In genomic region chr11:117818036-117818858, GRCh38 we compare ENCODE assay signal across 9 cellular contexts.
DNase-seq lines count a peak whose midpoint lies in the region; ATAC-seq and TF ChIP-seq lines count a peak whose summit lies in the region.
"Had no signal": no experiment of that assay in that cellular context is flagged by ENCODE, and none has a peak within 500 bp of the region (broad histone marks: within the 10 kb centered on the region; RNA-seq: fewer than 3 reads in every experiment).

No MANE protein-coding gene starts in this region.

- peak overlapping the region; percentile 3 for H3K27ac ChIP-seq in muscle layer of colon (ENCODE audit: low read depth, low read length)

- no peak overlapping the region for H3K4me3 ChIP-seq in muscle layer of colon (ENCODE audit: low read depth in 1 of 2, low read length in 2 of 2)
- H3K4me3 ChIP-seq: upper lobe of left lung had no signal

- DNase-seq in activated naive CD4-positive, alpha-beta T cell treated with anti-CD3 and anti-CD28 coated beads, Interleukin-2, amount 50 U/mL, for 16 hours, result peak; percentile 34
- no peak for DNase-seq in C1 segment of cervical spinal cord (lab: John Stamatoyannopoulos, UW)

- no peaks in the 10 kb centered on the region for H3K36me3 ChIP-seq in muscle layer of colon (ENCODE audit: insufficient read depth, low read length)
- H3K36me3 ChIP-seq: upper lobe of left lung had no signal

- no peak overlapping the region for H3K9ac ChIP-seq in muscle layer of colon (ENCODE audit: low read length)

- no peak for TF ChIP-seq POLR2A in GM18505 (IDR thresholded peaks at IDR 0.05; ENCODE audit: borderline replicate concordance, extremely low read depth, insufficient read depth, insufficient read length)

- H3K9me3 ChIP-seq in muscle layer of colon (ENCODE audit: low read length), result no peaks in the 10 kb centered on the region
- H3K9me3 ChIP-seq: upper lobe of left lung had no signal

- no peaks in the 10 kb centered on the region for H3K27me3 ChIP-seq in muscle layer of colon (ENCODE audit: control insufficient read depth in 1 of 2, insufficient read depth in 2 of 2, low read length in 2 of 2)
- H3K27me3 ChIP-seq: upper lobe of left lung had no signal

- no peak for TF ChIP-seq EP300 in Ishikawa (IDR thresholded peaks at IDR 0.05; ENCODE audit: borderline replicate concordance)

- no peak for TF ChIP-seq RAD21 in Ishikawa (IDR thresholded peaks at IDR 0.05; ENCODE audit: low read depth)

- peaks cover 29% of the 10 kb centered on the region for H3K4me1 ChIP-seq in muscle layer of colon (ENCODE audit: insufficient read depth, low read length)

- ATAC-seq in GM18517 (IDR thresholded peaks at IDR 0.05; ENCODE audit: unreplicated experiment), result peak; percentile 18
- no peak for ATAC-seq in GM19328 (IDR thresholded peaks at IDR 0.05; ENCODE audit: unreplicated experiment)
- ATAC-seq in GM19467 (IDR thresholded peaks at IDR 0.05; ENCODE audit: unreplicated experiment), result no peak
- no peak for ATAC-seq in GM18505 (IDR thresholded peaks at IDR 0.05; ENCODE audit: unreplicated experiment)

TF ChIP-seq in Ishikawa, 13 proteins besides CTCF, POLR2A, EP300 and RAD21:
- TF ChIP-seq CREB1 (IDR thresholded peaks at IDR 0.05; ENCODE audit: low read depth) (no peak), NFIC (IDR thresholded peaks at IDR 0.05) (no peak), TEAD4 (IDR thresholded peaks at IDR 0.05) (no peak), EGR1 (IDR thresholded peaks at IDR 0.05) (no peak), MAX (IDR thresholded peaks at IDR 0.05) (peak; percentile 41; the same call in 1 of the 2 replicates), ZBTB7A (IDR thresholded peaks at IDR 0.05; ENCODE audit: low read depth) (no peak)
